1 cellular context compared by ENCODE assay signal in genomic region chr16:14306485-14307058, GRCh38.
TF ChIP-seq lines count a peak whose summit lies in the region.

No MANE protein-coding gene starts in this region.

TF ChIP-seq in HCT116, 20 proteins besides CTCF, POLR2A, EP300 and RAD21 (continued from another document):
- TF ChIP-seq REST (IDR thresholded peaks at IDR 0.05; ENCODE audit: low read depth) (no peak), SIN3A (IDR thresholded peaks at IDR 0.05; ENCODE audit: low read depth) (no peak), EGR1 (IDR thresholded peaks at IDR 0.05; ENCODE audit: low read depth) (no peak), EZH2phosphoT487 (IDR thresholded peaks at IDR 0.05; ENCODE audit: borderline replicate concordance) (no peak), ZBTB33 (IDR thresholded peaks at IDR 0.05; ENCODE audit: extremely low read depth, insufficient replicate concordance, low read length) (no peak), SRF (IDR thresholded peaks at IDR 0.05; ENCODE audit: low read depth) (no peak), TCF7L2 (IDR thresholded peaks at IDR 0.05; ENCODE audit: borderline replicate concordance, extremely low read depth, insufficient read depth, insufficient read length) (no peak), YY1 (IDR thresholded peaks at IDR 0.05; ENCODE audit: extremely low read depth, insufficient replicate concordance, low read depth, low read length) (no peak), POLR2AphosphoS5 (IDR thresholded peaks at IDR 0.05; ENCODE audit: low read depth, low read length) (no peak), SP1 (IDR thresholded peaks at IDR 0.05; ENCODE audit: low read depth) (no peak)
